1 cellular context compared by ENCODE assay signal in the genomic region with DNA sequence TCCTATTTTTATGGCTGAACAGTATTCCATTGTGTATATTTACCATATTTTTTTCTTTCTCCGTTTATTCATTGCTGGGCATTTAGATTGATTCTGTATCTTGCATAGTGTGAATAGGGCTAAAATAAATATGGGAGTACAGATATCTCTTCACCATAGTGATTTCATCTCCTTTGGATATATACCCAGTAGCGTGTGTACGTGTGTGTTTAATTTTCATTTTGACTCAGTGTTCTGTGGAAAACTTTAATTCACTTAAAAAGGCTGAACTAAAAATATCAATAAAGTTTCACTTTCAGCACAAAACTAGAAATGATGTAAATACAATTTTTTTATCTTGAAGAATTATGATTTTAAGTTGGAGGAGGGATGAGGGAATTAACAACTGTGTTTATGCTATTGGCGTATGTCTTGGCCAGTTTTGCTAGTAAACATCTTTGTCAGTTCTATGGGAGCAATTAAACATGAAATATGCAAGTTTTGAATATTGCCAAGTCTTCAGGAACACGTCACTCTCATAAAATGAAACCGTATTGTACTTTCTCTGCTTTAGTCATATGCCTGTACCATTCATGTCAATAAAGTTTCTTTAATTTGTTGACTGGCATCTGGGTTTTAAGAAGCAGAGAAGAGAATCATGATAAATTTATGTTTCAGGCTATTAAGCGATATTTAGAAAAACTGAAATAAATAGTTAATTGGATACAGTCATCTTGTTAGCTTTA.
TF ChIP-seq lines count a peak whose summit lies in the region.

No MANE protein-coding gene starts in this region.

TF ChIP-seq in SK-N-SH, 30 proteins besides CTCF, POLR2A, EP300 and RAD21 (continued from another document):
- TF ChIP-seq PBX3 (IDR thresholded peaks at IDR 0.05) (no peak), FOXJ3 (CRISPR knock-in tag; IDR thresholded peaks at IDR 0.05) (no peak), MXI1 (IDR thresholded peaks at IDR 0.05; ENCODE audit: low read depth, low read length) (no peak), GATA2 (CRISPR knock-in tag; IDR thresholded peaks at IDR 0.05) (no peak), TEAD4 (IDR thresholded peaks at IDR 0.05; ENCODE audit: borderline replicate concordance, insufficient read depth) (no peak), TCF12 (IDR thresholded peaks at IDR 0.05) (no peak), MAX (IDR thresholded peaks at IDR 0.05; ENCODE audit: low read depth) (no peak), FOXM1 (IDR thresholded peaks at IDR 0.05; ENCODE audit: low read depth) (no peak)
- TF ChIP-seq, protein P1, sequence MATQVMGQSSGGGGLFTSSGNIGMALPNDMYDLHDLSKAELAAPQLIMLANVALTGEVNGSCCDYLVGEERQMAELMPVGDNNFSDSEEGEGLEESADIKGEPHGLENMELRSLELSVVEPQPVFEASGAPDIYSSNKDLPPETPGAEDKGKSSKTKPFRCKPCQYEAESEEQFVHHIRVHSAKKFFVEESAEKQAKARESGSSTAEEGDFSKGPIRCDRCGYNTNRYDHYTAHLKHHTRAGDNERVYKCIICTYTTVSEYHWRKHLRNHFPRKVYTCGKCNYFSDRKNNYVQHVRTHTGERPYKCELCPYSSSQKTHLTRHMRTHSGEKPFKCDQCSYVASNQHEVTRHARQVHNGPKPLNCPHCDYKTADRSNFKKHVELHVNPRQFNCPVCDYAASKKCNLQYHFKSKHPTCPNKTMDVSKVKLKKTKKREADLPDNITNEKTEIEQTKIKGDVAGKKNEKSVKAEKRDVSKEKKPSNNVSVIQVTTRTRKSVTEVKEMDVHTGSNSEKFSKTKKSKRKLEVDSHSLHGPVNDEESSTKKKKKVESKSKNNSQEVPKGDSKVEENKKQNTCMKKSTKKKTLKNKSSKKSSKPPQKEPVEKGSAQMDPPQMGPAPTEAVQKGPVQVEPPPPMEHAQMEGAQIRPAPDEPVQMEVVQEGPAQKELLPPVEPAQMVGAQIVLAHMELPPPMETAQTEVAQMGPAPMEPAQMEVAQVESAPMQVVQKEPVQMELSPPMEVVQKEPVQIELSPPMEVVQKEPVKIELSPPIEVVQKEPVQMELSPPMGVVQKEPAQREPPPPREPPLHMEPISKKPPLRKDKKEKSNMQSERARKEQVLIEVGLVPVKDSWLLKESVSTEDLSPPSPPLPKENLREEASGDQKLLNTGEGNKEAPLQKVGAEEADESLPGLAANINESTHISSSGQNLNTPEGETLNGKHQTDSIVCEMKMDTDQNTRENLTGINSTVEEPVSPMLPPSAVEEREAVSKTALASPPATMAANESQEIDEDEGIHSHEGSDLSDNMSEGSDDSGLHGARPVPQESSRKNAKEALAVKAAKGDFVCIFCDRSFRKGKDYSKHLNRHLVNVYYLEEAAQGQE (IDR thresholded peaks at IDR 0.05; ENCODE audit: low read depth, low read length) = no peak
